In the genomic region with DNA sequence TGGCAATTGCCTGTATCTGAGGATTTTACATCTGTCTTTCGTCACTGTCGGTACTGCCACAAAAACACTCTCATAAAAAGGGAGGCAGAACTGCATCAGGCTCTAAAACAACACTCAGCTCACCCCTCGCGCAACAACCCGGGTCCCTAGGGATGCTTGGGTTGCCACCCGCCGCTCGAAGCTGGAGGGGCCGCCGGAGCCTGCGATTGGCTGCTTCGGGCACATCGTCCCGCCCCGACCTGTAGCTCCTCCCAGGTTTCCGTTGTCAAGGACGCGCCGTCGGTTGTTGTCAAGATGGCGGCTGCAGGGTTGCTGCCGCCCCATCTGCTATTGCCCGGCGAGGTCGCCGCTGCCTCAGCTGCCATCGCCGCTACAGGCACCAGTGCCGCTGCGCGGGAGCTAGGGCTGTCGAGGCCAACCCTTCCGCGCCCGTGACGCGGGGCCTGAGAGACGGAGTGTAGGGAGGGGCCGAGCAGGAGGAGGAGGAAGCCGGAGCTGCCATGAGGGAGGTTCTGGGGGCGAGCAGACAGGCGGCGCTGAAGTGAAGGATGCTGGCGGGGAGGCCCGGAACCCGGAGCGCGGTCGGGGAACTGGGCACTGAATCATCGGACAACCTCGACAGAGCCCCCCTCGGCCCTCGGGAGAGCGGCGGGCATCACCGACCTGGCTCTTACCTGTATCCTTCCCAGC, we compare ENCODE assay signal across 1 cellular context.
TF ChIP-seq lines count a peak whose summit lies in the region.

A gene with protein sequence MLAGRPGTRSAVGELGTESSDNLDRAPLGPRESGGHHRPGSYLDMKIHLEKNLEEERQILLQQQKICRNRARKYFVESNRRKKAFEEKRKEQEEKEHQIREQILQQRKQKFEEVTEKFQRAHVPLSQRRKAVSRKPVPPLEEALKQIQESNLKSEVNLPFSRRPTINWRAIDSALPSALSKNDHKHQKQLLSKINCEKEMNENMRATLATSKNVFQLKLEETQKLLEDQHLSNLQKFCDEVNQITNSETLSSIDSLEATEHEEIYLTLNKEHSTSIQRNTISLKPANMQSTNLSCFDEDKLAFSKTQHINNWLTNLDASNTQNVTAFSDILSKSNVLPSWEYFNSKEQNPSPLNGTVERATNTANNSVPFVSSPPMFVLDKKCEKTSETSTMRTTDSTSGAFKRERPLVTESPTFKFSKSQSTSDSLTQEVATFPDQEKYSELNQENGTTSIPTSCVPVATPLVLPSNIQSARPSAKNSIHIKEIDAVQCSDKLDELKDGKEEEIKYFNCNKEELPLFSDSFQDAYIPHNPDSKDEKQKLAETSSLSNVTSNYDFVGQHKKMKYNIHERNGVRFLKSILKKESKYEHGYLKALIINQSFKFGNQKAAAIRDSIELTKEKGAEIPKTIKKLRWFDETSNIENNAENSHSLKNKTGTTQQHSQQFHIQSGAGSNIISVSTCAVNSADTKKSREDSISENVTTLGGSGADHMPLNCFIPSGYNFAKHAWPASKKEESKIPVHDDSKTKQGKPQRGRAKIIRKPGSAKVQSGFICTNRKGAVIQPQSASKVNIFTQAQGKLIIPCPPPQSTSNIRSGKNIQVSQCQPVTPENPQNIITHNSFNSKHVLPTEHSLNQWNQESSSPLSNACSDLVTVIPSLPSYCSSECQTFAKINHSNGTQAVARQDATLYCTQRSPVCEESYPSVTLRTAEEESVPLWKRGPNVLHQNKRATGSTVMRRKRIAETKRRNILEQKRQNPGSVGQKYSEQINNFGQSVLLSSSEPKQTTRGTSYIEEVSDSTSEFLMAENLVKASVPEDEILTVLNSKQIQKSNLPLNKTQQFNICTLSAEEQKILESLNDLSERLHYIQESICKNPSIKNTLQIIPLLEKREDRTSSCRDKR (plus strand): TSS at position 274 of the 690 bp plus-strand sequence. CDS start 275 bp downstream, at position 549.

TF ChIP-seq in HEK293, 187 proteins besides CTCF, POLR2A, EP300 and RAD21 (continued from another document):
- peak; percentile 78; the same call in 1 of the 2 replicates for TF ChIP-seq ZNF561 (tag by site-specific recombination; IDR thresholded peaks at IDR 0.05; ENCODE audit: borderline replicate concordance)
- TF ChIP-seq, protein P1, sequence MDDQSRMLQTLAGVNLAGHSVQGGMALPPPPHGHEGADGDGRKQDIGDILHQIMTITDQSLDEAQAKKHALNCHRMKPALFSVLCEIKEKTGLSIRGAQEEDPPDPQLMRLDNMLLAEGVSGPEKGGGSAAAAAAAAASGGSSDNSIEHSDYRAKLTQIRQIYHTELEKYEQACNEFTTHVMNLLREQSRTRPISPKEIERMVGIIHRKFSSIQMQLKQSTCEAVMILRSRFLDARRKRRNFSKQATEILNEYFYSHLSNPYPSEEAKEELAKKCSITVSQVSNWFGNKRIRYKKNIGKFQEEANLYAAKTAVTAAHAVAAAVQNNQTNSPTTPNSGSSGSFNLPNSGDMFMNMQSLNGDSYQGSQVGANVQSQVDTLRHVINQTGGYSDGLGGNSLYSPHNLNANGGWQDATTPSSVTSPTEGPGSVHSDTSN (CRISPR knock-in tag; IDR thresholded peaks at IDR 0.05), result peak; percentile 84; the same call in 1 of the 2 replicates
- TF ChIP-seq ZNF341 (tag by site-specific recombination; IDR thresholded peaks at IDR 0.05; ENCODE audit: low read depth), result peak; percentile 81
- no peak for TF ChIP-seq ZNF548 (tag by site-specific recombination; IDR thresholded peaks at IDR 0.05)
- peak; percentile 68 for TF ChIP-seq ZNF629 (tag by site-specific recombination; IDR thresholded peaks at IDR 0.05)
- TF ChIP-seq, protein P2, sequence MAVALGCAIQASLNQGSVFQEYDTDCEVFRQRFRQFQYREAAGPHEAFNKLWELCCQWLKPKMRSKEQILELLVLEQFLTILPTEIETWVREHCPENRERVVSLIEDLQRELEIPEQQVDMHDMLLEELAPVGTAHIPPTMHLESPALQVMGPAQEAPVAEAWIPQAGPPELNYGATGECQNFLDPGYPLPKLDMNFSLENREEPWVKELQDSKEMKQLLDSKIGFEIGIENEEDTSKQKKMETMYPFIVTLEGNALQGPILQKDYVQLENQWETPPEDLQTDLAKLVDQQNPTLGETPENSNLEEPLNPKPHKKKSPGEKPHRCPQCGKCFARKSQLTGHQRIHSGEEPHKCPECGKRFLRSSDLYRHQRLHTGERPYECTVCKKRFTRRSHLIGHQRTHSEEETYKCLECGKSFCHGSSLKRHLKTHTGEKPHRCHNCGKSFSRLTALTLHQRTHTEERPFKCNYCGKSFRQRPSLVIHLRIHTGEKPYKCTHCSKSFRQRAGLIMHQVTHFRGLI (tag by site-specific recombination; IDR thresholded peaks at IDR 0.05), result 0 out of 2 replicates have a peak, but pooled peaks have one; percentile 23
- TF ChIP-seq ZXDB (tag by site-specific recombination; IDR thresholded peaks at IDR 0.05), result peak; percentile 71; the same call in 1 of the 2 replicates
- TF ChIP-seq, protein P3, sequence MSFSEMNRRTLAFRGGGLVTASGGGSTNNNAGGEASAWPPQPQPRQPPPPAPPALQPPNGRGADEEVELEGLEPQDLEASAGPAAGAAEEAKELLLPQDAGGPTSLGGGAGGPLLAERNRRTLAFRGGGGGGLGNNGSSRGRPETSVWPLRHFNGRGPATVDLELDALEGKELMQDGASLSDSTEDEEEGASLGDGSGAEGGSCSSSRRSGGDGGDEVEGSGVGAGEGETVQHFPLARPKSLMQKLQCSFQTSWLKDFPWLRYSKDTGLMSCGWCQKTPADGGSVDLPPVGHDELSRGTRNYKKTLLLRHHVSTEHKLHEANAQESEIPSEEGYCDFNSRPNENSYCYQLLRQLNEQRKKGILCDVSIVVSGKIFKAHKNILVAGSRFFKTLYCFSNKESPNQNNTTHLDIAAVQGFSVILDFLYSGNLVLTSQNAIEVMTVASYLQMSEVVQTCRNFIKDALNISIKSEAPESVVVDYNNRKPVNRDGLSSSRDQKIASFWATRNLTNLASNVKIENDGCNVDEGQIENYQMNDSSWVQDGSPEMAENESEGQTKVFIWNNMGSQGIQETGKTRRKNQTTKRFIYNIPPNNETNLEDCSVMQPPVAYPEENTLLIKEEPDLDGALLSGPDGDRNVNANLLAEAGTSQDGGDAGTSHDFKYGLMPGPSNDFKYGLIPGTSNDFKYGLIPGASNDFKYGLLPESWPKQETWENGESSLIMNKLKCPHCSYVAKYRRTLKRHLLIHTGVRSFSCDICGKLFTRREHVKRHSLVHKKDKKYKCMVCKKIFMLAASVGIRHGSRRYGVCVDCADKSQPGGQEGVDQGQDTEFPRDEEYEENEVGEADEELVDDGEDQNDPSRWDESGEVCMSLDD (tag by site-specific recombination; IDR thresholded peaks at IDR 0.05), result peak; percentile 42; the same call in 1 of the 2 replicates
- peak; percentile 89 for TF ChIP-seq WT1 (tag by site-specific recombination; IDR thresholded peaks at IDR 0.05)
- peak; percentile 38 for TF ChIP-seq ZIC2 (tag by site-specific recombination; IDR thresholded peaks at IDR 0.05)
- peak; percentile 92 for TF ChIP-seq ZNF600 (tag by site-specific recombination; IDR thresholded peaks at IDR 0.05)
- no peak for TF ChIP-seq KLF10 (tag by site-specific recombination; IDR thresholded peaks at IDR 0.05)
- TF ChIP-seq, protein P4, sequence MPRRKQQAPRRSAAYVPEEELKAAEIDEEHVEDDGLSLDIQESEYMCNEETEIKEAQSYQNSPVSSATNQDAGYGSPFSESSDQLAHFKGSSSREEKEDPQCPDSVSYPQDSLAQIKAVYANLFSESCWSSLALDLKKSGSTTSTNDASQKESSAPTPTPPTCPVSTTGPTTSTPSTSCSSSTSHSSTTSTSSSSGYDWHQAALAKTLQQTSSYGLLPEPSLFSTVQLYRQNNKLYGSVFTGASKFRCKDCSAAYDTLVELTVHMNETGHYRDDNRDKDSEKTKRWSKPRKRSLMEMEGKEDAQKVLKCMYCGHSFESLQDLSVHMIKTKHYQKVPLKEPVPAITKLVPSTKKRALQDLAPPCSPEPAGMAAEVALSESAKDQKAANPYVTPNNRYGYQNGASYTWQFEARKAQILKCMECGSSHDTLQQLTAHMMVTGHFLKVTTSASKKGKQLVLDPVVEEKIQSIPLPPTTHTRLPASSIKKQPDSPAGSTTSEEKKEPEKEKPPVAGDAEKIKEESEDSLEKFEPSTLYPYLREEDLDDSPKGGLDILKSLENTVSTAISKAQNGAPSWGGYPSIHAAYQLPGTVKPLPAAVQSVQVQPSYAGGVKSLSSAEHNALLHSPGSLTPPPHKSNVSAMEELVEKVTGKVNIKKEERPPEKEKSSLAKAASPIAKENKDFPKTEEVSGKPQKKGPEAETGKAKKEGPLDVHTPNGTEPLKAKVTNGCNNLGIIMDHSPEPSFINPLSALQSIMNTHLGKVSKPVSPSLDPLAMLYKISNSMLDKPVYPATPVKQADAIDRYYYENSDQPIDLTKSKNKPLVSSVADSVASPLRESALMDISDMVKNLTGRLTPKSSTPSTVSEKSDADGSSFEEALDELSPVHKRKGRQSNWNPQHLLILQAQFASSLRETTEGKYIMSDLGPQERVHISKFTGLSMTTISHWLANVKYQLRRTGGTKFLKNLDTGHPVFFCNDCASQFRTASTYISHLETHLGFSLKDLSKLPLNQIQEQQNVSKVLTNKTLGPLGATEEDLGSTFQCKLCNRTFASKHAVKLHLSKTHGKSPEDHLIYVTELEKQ (tag by site-specific recombination; IDR thresholded peaks at IDR 0.05; ENCODE audit: borderline replicate concordance), result 0 out of 2 replicates have a peak, but pooled peaks have one; percentile 27
- TF ChIP-seq ZNF501 (tag by site-specific recombination; IDR thresholded peaks at IDR 0.05), result peak; percentile 42; the same call in 1 of the 2 replicates
- TF ChIP-seq ZBTB48 (tag by site-specific recombination; IDR thresholded peaks at IDR 0.05), result peak; percentile 62; the same call in 1 of the 2 replicates
- TF ChIP-seq, protein P5, sequence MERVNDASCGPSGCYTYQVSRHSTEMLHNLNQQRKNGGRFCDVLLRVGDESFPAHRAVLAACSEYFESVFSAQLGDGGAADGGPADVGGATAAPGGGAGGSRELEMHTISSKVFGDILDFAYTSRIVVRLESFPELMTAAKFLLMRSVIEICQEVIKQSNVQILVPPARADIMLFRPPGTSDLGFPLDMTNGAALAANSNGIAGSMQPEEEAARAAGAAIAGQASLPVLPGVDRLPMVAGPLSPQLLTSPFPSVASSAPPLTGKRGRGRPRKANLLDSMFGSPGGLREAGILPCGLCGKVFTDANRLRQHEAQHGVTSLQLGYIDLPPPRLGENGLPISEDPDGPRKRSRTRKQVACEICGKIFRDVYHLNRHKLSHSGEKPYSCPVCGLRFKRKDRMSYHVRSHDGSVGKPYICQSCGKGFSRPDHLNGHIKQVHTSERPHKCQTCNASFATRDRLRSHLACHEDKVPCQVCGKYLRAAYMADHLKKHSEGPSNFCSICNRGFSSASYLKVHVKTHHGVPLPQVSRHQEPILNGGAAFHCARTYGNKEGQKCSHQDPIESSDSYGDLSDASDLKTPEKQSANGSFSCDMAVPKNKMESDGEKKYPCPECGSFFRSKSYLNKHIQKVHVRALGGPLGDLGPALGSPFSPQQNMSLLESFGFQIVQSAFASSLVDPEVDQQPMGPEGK (tag by site-specific recombination; IDR thresholded peaks at IDR 0.05), result peak; percentile 72
- TF ChIP-seq, protein P6, sequence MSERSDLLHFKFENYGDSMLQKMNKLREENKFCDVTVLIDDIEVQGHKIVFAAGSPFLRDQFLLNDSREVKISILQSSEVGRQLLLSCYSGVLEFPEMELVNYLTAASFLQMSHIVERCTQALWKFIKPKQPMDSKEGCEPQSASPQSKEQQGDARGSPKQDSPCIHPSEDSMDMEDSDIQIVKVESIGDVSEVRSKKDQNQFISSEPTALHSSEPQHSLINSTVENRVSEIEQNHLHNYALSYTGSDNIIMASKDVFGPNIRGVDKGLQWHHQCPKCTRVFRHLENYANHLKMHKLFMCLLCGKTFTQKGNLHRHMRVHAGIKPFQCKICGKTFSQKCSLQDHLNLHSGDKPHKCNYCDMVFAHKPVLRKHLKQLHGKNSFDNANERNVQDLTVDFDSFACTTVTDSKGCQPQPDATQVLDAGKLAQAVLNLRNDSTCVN (tag by site-specific recombination; optimal IDR thresholded peaks at IDR 0.05), result peak; percentile 88
- TF ChIP-seq ZNF366 (tag by site-specific recombination; conservative IDR thresholded peaks at IDR 0.05), result peak; percentile 54; the same call in 1 of the 2 replicates
